Comparison of ENCODE assay signal across 2 cellular contexts in the genomic region with DNA sequence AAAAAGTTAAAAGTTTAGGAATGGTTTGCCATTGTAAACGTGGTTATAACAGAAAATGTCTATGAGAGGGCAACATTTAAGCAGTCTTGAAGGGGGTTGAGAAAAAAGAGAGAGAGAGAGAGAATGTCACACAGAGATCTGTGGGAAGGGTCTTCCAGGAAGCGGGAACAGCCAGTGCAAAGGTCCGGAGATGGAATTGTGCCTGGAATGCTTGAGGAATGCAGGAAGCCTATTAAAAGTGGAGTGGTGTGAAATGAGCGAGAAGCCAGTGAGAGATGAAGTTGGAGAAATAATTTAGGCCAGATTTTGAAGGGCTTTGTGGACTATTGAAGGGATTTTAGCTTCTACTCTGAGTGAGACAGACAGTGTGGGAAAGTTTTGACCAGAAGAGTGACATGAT.
TF ChIP-seq lines count a peak whose summit lies in the region.

No MANE protein-coding gene starts in this region.

TF ChIP-seq in HepG2, 621 proteins besides CTCF, POLR2A, EP300 and RAD21 (continued from another document):
- TF ChIP-seq, protein P1, sequence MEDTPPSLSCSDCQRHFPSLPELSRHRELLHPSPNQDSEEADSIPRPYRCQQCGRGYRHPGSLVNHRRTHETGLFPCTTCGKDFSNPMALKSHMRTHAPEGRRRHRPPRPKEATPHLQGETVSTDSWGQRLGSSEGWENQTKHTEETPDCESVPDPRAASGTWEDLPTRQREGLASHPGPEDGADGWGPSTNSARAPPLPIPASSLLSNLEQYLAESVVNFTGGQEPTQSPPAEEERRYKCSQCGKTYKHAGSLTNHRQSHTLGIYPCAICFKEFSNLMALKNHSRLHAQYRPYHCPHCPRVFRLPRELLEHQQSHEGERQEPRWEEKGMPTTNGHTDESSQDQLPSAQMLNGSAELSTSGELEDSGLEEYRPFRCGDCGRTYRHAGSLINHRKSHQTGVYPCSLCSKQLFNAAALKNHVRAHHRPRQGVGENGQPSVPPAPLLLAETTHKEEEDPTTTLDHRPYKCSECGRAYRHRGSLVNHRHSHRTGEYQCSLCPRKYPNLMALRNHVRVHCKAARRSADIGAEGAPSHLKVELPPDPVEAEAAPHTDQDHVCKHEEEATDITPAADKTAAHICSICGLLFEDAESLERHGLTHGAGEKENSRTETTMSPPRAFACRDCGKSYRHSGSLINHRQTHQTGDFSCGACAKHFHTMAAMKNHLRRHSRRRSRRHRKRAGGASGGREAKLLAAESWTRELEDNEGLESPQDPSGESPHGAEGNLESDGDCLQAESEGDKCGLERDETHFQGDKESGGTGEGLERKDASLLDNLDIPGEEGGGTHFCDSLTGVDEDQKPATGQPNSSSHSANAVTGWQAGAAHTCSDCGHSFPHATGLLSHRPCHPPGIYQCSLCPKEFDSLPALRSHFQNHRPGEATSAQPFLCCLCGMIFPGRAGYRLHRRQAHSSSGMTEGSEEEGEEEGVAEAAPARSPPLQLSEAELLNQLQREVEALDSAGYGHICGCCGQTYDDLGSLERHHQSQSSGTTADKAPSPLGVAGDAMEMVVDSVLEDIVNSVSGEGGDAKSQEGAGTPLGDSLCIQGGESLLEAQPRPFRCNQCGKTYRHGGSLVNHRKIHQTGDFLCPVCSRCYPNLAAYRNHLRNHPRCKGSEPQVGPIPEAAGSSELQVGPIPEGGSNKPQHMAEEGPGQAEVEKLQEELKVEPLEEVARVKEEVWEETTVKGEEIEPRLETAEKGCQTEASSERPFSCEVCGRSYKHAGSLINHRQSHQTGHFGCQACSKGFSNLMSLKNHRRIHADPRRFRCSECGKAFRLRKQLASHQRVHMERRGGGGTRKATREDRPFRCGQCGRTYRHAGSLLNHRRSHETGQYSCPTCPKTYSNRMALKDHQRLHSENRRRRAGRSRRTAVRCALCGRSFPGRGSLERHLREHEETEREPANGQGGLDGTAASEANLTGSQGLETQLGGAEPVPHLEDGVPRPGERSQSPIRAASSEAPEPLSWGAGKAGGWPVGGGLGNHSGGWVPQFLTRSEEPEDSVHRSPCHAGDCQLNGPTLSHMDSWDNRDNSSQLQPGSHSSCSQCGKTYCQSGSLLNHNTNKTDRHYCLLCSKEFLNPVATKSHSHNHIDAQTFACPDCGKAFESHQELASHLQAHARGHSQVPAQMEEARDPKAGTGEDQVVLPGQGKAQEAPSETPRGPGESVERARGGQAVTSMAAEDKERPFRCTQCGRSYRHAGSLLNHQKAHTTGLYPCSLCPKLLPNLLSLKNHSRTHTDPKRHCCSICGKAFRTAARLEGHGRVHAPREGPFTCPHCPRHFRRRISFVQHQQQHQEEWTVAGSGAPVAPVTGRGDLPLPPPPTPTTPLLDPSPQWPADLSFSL (CRISPR knock-in tag; IDR thresholded peaks at IDR 0.05) = no peak
- no peak for TF ChIP-seq SOX6 (IDR thresholded peaks at IDR 0.05)
- no peak for TF ChIP-seq SOX6 (CRISPR knock-in tag; IDR thresholded peaks at IDR 0.05)
- no peak for TF ChIP-seq PPARG (CRISPR knock-in tag; conservative IDR thresholded peaks at IDR 0.05)
- no peak for TF ChIP-seq ZNF616 (CRISPR knock-in tag; IDR thresholded peaks at IDR 0.05; ENCODE audit: low read depth)
- no peak for TF ChIP-seq TOE1 (CRISPR knock-in tag; IDR thresholded peaks at IDR 0.05)

TF ChIP-seq in GM23338, 12 proteins besides CTCF, POLR2A, EP300 and RAD21 (continued from another document):
- TF ChIP-seq ZNF462 (CRISPR knock-in tag; IDR thresholded peaks at IDR 0.05) = no peak
- TF ChIP-seq ZNF331 (CRISPR knock-in tag; IDR thresholded peaks at IDR 0.05; ENCODE audit: low read depth) = no peak
- no peak for TF ChIP-seq STAT1 (IDR thresholded peaks at IDR 0.05; ENCODE audit: unreplicated experiment)
- no peak for TF ChIP-seq POLR2AphosphoS5 (IDR thresholded peaks at IDR 0.05; ENCODE audit: low read depth)
- TF ChIP-seq CREB1 (CRISPR knock-in tag; IDR thresholded peaks at IDR 0.05; ENCODE audit: low read depth) = no peak
- TF ChIP-seq ETS1 (IDR thresholded peaks at IDR 0.05) = no peak
- TF ChIP-seq EZH2 (IDR thresholded peaks at IDR 0.05; ENCODE audit: low read depth, unreplicated experiment) = no peak
- TF ChIP-seq EZH2phosphoT487 (IDR thresholded peaks at IDR 0.05; ENCODE audit: unreplicated experiment) = no peak
